ENCODE assay signal across 8 cellular contexts in the genomic region with DNA sequence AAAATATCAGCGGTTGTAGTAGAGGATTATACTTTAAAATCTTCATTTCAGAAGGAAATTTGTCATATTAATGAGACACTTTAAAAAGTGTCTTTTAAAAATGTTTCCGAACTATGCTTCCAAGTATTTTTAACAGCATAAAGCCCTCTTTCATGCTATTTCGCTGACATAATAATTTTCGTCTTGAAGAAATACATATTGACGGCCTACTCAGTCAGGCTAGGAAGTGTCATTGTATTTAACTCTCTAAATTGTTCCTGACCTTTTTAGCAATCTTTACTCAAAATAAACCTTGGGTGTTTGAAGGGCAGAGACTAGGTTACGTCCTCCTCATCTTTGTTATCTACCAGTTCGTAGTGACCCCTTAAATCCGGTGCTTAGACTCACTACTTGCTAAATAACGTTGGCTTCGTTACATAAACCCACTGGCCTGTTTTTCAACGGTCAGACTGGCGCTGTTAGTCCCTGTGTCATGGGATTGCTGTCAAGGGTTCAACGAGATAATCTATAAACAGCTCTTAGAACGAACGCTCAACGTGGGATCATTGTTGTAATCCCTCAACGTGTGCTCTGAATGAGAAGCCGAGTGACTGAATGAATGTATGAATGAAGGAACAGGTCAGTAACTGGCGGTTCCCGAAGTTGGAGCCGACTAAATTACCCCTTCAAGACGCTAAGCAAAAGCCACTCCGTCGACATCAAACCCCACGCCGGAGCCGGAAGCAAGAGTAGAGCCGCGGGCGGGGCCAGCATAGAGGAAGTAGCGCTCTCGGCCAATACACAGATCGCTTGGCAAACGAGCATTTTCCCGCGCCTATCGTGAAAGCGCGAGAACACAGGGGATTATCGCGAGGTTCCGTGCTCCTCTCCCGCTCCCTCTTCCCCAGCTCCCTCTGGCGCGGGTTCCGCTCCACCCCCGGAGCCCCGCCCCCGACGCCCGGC.
DNase-seq lines count a peak whose midpoint lies in the region; ATAC-seq and TF ChIP-seq lines count a peak whose summit lies in the region.

No MANE protein-coding gene starts in this region.

- peak; percentile 100 for DNase-seq in Ammon's horn (ENCODE audit: low spot score)
- peak; percentile 94 for DNase-seq in NCI-H446 treated with DMSO at 0.1 percent for 48 hours (lab: John Stamatoyannopoulos, UW)
- DNase-seq in activated CD4-positive, CD25-positive, alpha-beta regulatory T cell treated with anti-CD3 and anti-CD28 coated beads, Interleukin-2, amount 50 U/mL, for 72 hours: peak; percentile 95
- peak; percentile 99 for DNase-seq in kidney tubule cell (ENCODE audit: low spot score)
- peak; percentile 75 to 94 (median 92) for DNase-seq in stimulated activated CD4-positive, alpha-beta T cell treated with anti-CD3 and anti-CD28 coated beads, Interleukin-1b, Interleukin-23, amount 100 ng/mL, for 24 hours (ENCODE audit: low read depth in 4 of 4, low spot score in 1 of 4)

- ATAC-seq in HG03378 (IDR thresholded peaks at IDR 0.05; ENCODE audit: unreplicated experiment): peak; percentile 91

- peak overlapping the region; percentile 91 for H3K27ac ChIP-seq in cingulate gyrus (ENCODE audit: low read depth, low read length)

- TF ChIP-seq POLR2A in GM19099 (IDR thresholded peaks at IDR 0.05; ENCODE audit: extremely low read depth, insufficient read length, low read depth): peak; percentile 93

Comparison
In these comparisons a context has a peak if more than half of its experiments do, and no peak if none do; other contexts are left out.
1. Peak in every context shown above with its lines: DNase-seq, ATAC-seq and H3K27ac ChIP-seq.